In genomic region chr1:18764362-18764761, GRCh38 we compare ENCODE assay signal across 25 cellular contexts.
A peak's percentile ranks its signal among the peaks of the same experiment; 100 is the strongest.
DNase-seq lines count a peak whose midpoint lies in the region; ATAC-seq, FAIRE-seq and TF ChIP-seq lines count a peak whose summit lies in the region.
"Had no signal": no experiment of that assay in that cellular context is flagged by ENCODE, and none has a peak within 500 bp of the region (broad histone marks: within the 10 kb centered on the region; RNA-seq: fewer than 3 reads in every experiment).

No MANE protein-coding gene starts in this region.

- intact Hi-C loops in psoas muscle (cut with DNase I) (no loop called here), HepG2 (cut with micrococcal nuclease; ENCODE audit: unreplicated experiment) (no loop called here)

- POLR2A ChIA-PET in HepG2 (lab: Yijun Ruan, JAX): no interaction called here

- H3K9ac ChIP-seq in HepG2 (ENCODE audit: insufficient read depth, low read depth, low read length): no peak overlapping the region
- H3K9ac ChIP-seq: KMS-11, SK-N-SH had no signal

- H4K20me1 ChIP-seq in HepG2 (ENCODE audit: insufficient read depth, low read length): no peaks in the 10 kb centered on the region

- H3K36me3 ChIP-seq in psoas muscle (ENCODE audit: insufficient read depth in 1 of 2, low read depth in 1 of 2) (no peaks in the 10 kb centered on the region), gastroesophageal sphincter (no peaks in the 10 kb centered on the region), HepG2 (replicated peaks in 1 of 2; ENCODE audit: control insufficient read depth in 1 of 2, insufficient read depth in 2 of 2, low read length in 2 of 2) (no peaks in the 10 kb centered on the region)

- FAIRE-seq in HepG2 (lab: Jason Lieb, UNC): no peak
- FAIRE-seq: A549, GM12891 had no signal

- no peak overlapping the region for H3K27ac ChIP-seq in psoas muscle
- no peak overlapping the region for H3K27ac ChIP-seq in gastroesophageal sphincter
- H3K27ac ChIP-seq in HepG2 (ENCODE audit: extremely low read length, insufficient read depth, low read length): no peak overlapping the region
- H3K27ac ChIP-seq: A549, KMS-11 had no signal

- no peaks in the 10 kb centered on the region for H3K79me2 ChIP-seq in HepG2 (ENCODE audit: insufficient read depth, low read length)

- TF ChIP-seq EP300 in gastroesophageal sphincter (IDR thresholded peaks at IDR 0.05) (no peak), HepG2 (IDR thresholded peaks at IDR 0.05; ENCODE audit: low read depth in 2 of 2, low read length in 2 of 2) (no peak), HepG2 (CRISPR knock-in tag; IDR thresholded peaks at IDR 0.05; ENCODE audit: borderline replicate concordance) (no peak)

- TF ChIP-seq CTCF in psoas muscle (IDR thresholded peaks at IDR 0.05) (no peak), gastroesophageal sphincter (IDR thresholded peaks at IDR 0.05) (no peak), HepG2 (CRISPR knock-in tag; IDR thresholded peaks at IDR 0.05) (no peak)

- H3K27me3 ChIP-seq in psoas muscle (ENCODE audit: insufficient read depth in 3 of 3, low read length in 2 of 3) (peaks cover 0 to 44% (median 8%) of the 10 kb centered on the region in 3 donors), gastroesophageal sphincter (peaks cover 96% of the 10 kb centered on the region), HepG2 (ENCODE audit: control insufficient read depth in 1 of 2, insufficient read depth in 2 of 2, low read length in 2 of 2) (peaks cover 5 to 33% of the 10 kb centered on the region in 2 experiments; a peak in 3 of 5 replicates)

- H3K4me1 ChIP-seq in psoas muscle (no peaks in the 10 kb centered on the region), gastroesophageal sphincter (no peaks in the 10 kb centered on the region), HepG2 (ENCODE audit: insufficient read depth, low read length) (no peaks in the 10 kb centered on the region)
- H3K4me1 ChIP-seq: A549, Caco-2 had no signal

- TF ChIP-seq POLR2A in gastroesophageal sphincter (IDR thresholded peaks at IDR 0.05): no peak
- TF ChIP-seq POLR2A in HepG2 (IDR thresholded peaks at IDR 0.05; ENCODE audit: insufficient read depth in 1 of 2, low read depth in 2 of 2, low read length in 2 of 2): no peak

- no peak overlapping the region for H3K4me2 ChIP-seq in HepG2 (ENCODE audit: low read depth, low read length)
- H3K4me2 ChIP-seq: A549, GM23338, KMS-11, SK-N-SH had no signal

- ATAC-seq in psoas muscle (peak; percentile 19 to 75 (median 68)), gastroesophageal sphincter (no peak), HG03520 (IDR thresholded peaks at IDR 0.05; ENCODE audit: unreplicated experiment) (no peak), HepG2 (no peak)
- ATAC-seq: A549; CD8-positive, alpha-beta T cell; GM23338; T-helper 17 cell had no signal

- no peak overlapping the region for H3K4me3 ChIP-seq in psoas muscle
- H3K4me3 ChIP-seq in gastroesophageal sphincter: no peak overlapping the region
- H3K4me3 ChIP-seq in HepG2 (replicated peaks in 1 of 3; ENCODE audit: insufficient read depth in 1 of 3, low read depth in 2 of 3, low read length in 3 of 3): no peak overlapping the region
- H3K4me3 ChIP-seq: A549, GM23338 had no signal

- in situ Hi-C loops in HepG2 (cut with HindIII; ENCODE audit: extremely low pct_ligation_motif_present, low pct_unique_long_range_greater_than_20kb): no loop called here

- H3K9me3 ChIP-seq in psoas muscle (no peaks in the 10 kb centered on the region), gastroesophageal sphincter (no peaks in the 10 kb centered on the region), HepG2 (ENCODE audit: low read length) (no peaks in the 10 kb centered on the region)
- H3K9me3 ChIP-seq: A549, Caco-2, SK-N-SH had no signal

- BruUV-seq in HepG2 (replicated peaks; lab: Mats Ljungman, UMichigan): no TSS peak

- CTCF ChIA-PET in HepG2 (lab: Yijun Ruan, JAX; ENCODE audit: low intra/inter-chr PET ratio, low total read pairs): no interaction called here

- H2AFZ ChIP-seq in HepG2 (ENCODE audit: low read length): no peak overlapping the region
- H2AFZ ChIP-seq: GM23338 had no signal

- TF ChIP-seq RAD21 in HepG2 (CRISPR knock-in tag; IDR thresholded peaks at IDR 0.05): no peak

- WGBS in psoas muscle, 3 donors: 16 to 29% (median 19%) methylated on average over 7 of the region's 7 CpGs
- 0 to 48% methylated on average over 1 to 5 of the region's 7 CpGs for WGBS in gastroesophageal sphincter (ENCODE audit: low coverage in 1 of 2), 2 donors
- WGBS in HepG2 (ENCODE audit: low lambda C conversion rate): 6% methylated on average over 7 of the region's 7 CpGs

- DNase-seq in DMS79 (lab: John Stamatoyannopoulos, UW): peak; percentile 32
- peak; percentile 28 for DNase-seq in LHCN-M2 (ENCODE audit: low read depth)
- peak; percentile 28 for DNase-seq in SK-N-DZ (ENCODE audit: low spot score)
- DNase-seq in psoas muscle: peak in 1 of 2 donors; percentile 83
- DNase-seq in HepG2 (ENCODE audit: low spot score): no peak
- DNase-seq: AML-193; C1 segment of cervical spinal cord; Caco-2; CD8-positive, alpha-beta T cell; GF-D8; HCEC 1CT; NCI-H1048; NCI-H1694; NCI-H69; NK-92 treated with Interleukin-12 subunit alpha and Interleukin-12 subunit beta, amount 100 ng/mL, for 24 hours; RPMI8226; SHP77; SK-N-SH; T-helper 17 cell had no signal

TF ChIP-seq in HepG2, 621 proteins besides CTCF, POLR2A, EP300 and RAD21:
- TF ChIP-seq MIER2 (CRISPR knock-in tag; IDR thresholded peaks at IDR 0.05) (no peak), CBX2 (IDR thresholded peaks at IDR 0.05; ENCODE audit: low read depth, low read length) (no peak), CBX2 (CRISPR knock-in tag; IDR thresholded peaks at IDR 0.05; ENCODE audit: low read depth) (no peak), SRSF4 (IDR thresholded peaks at IDR 0.05; ENCODE audit: low read depth, low read length, poor library complexity, severe bottlenecking) (no peak), ZNF816 (CRISPR knock-in tag; IDR thresholded peaks at IDR 0.05; ENCODE audit: borderline replicate concordance) (no peak), ZZZ3 (CRISPR knock-in tag; IDR thresholded peaks at IDR 0.05; ENCODE audit: borderline replicate concordance) (no peak), ZKSCAN5 (CRISPR knock-in tag; IDR thresholded peaks at IDR 0.05) (no peak), ZNF790 (CRISPR knock-in tag; IDR thresholded peaks at IDR 0.05; ENCODE audit: borderline replicate concordance) (no peak), ZNF281 (CRISPR knock-in tag; IDR thresholded peaks at IDR 0.05; ENCODE audit: borderline replicate concordance) (no peak), SCMH1 (CRISPR knock-in tag; IDR thresholded peaks at IDR 0.05; ENCODE audit: borderline replicate concordance) (no peak), ZFP82 (CRISPR knock-in tag; IDR thresholded peaks at IDR 0.05; ENCODE audit: borderline replicate concordance) (no peak), TEAD2 (CRISPR knock-in tag; IDR thresholded peaks at IDR 0.05) (no peak)
TF ChIP-seq in HepG2: peak in this region for 0.

Comparison
In these comparisons a context has a peak if more than half of its experiments do, and no peak if none do; other contexts are left out.
1. ATAC-seq: peak in psoas muscle (4 of 4); none in gastroesophageal sphincter (single experiment), HG03520 (single experiment) and HepG2 (single experiment).